In the genomic region with DNA sequence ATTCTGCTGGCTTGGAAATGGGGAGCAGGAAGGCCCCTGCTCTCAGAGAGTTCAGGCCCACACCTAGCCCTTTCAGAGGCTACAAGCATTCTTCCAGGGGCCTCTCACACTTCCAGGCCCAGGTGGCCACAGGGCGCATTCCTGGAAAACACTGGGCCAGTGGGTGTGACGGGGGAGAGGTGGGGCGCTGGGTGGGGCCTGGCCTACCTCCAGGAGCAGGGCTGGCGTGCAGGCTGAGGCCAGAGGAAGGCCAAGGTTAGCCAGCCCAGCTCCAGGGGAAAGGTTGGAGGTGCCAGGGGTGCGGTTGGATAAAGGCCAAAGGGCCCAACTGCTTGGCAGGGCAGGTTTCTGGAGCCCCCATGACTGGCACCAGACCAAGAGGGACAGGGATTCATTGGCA, we compare ENCODE assay signal across 22 cellular contexts.
DNase-seq lines count a peak whose midpoint lies in the region; ATAC-seq and TF ChIP-seq lines count a peak whose summit lies in the region.
"Had no signal": no experiment of that assay in that cellular context is flagged by ENCODE, and none has a peak within 500 bp of the region (broad histone marks: within the 10 kb centered on the region; RNA-seq: fewer than 3 reads in every experiment).

No MANE protein-coding gene starts in this region.

- peaks cover 4% of the 10 kb centered on the region for H3K4me1 ChIP-seq in RWPE2 (ENCODE audit: insufficient read depth, poor library complexity, severe bottlenecking)
- H3K4me1 ChIP-seq: BE2C, heart left ventricle, vagina had no signal

- H3K27ac Mint-ChIP-seq in Calu3 (ENCODE audit: unreplicated experiment) (no peak overlapping the region), immature natural killer cell (peak overlapping the region in 1 of 6 donors; percentile 20)
- H3K27ac Mint-ChIP-seq: activated CD4-positive, alpha-beta T cell treated with anti-CD3 and anti-CD28 coated beads, Interleukin-2, amount 10 ng/mL, durations not matched to agents 7 days and 5 days; brain; T-cell had no signal

- no peak overlapping the region for H3K27ac ChIP-seq in RWPE2 (ENCODE audit: poor library complexity, severe bottlenecking)
- H3K27ac ChIP-seq: heart left ventricle, vagina had no signal

- DNase-seq in Calu3: peak; percentile 51
- DNase-seq in RWPE2 (ENCODE audit: low spot score): peak; percentile 73
- DNase-seq in kidney tubule cell (ENCODE audit: low spot score): peak; percentile 51
- no peak for DNase-seq in omental fat pad (ENCODE audit: low spot score)
- no peak for DNase-seq in immature natural killer cell
- no peak for DNase-seq in activated CD8-positive, alpha-beta memory T cell treated with anti-CD3 and anti-CD28 coated beads, Interleukin-2, amount 50 U/mL, for 4 hours
- no peak for DNase-seq in activated CD4-positive, CD25-positive, alpha-beta regulatory T cell treated with anti-CD3 and anti-CD28 coated beads, Interleukin-2, amount 50 U/mL, for 72 hours
- DNase-seq: activated CD4-positive, alpha-beta T cell treated with anti-CD3 and anti-CD28 coated beads, Interleukin-2, amount 10 ng/mL, durations not matched to agents 7 days and 5 days; activated effector memory CD4-positive, alpha-beta T cell treated with Interleukin-2 at 50 U/mL for 16 hours; BE2C; heart left ventricle; IMR-90; MG63; midbrain; NCI-H146; NCI-H2171; SHP77; T-cell had no signal

- H3K9me3 Mint-ChIP-seq in Calu3 (ENCODE audit: low read depth, unreplicated experiment): peaks cover 7% of the 10 kb centered on the region
- H3K9me3 Mint-ChIP-seq in immature natural killer cell: no peaks in the 10 kb centered on the region
- H3K9me3 Mint-ChIP-seq: T-cell had no signal

- H3K36me3 Mint-ChIP-seq in Calu3 (ENCODE audit: insufficient read depth, unreplicated experiment) (no peaks in the 10 kb centered on the region), immature natural killer cell (peaks cover 0 to 14% (median 0%) of the 10 kb centered on the region in 3 donors)
- H3K36me3 Mint-ChIP-seq: brain, T-cell had no signal

- no peaks in the 10 kb centered on the region for H3K27me3 ChIP-seq in RWPE2 (ENCODE audit: insufficient read depth, poor library complexity, severe bottlenecking)
- H3K27me3 ChIP-seq: BE2C, heart left ventricle, MG63, vagina had no signal

- intact Hi-C loops in Calu3 (cut with micrococcal nuclease; ENCODE audit: unreplicated experiment): no loop called here

- BruUV-seq in Calu3 (replicated peaks; lab: Mats Ljungman, UMichigan): no TSS peak

- no peaks in the 10 kb centered on the region for H3K27me3 Mint-ChIP-seq in Calu3 (ENCODE audit: unreplicated experiment)
- H3K27me3 Mint-ChIP-seq in immature natural killer cell (ENCODE audit: low read depth in 3 of 3): peaks cover 0 to 3% (median 1%) of the 10 kb centered on the region in 3 donors
- H3K27me3 Mint-ChIP-seq: activated CD4-positive, alpha-beta T cell treated with anti-CD3 and anti-CD28 coated beads, Interleukin-2, amount 10 ng/mL, durations not matched to agents 7 days and 5 days had no signal

- CTCF ChIA-PET in Calu3 (lab: Charles Lee): no interaction called here

- H3K4me3 Mint-ChIP-seq in Calu3 (ENCODE audit: low read depth, unreplicated experiment) (no peak overlapping the region), immature natural killer cell (no peak overlapping the region)
- H3K4me3 Mint-ChIP-seq: activated CD4-positive, alpha-beta T cell treated with anti-CD3 and anti-CD28 coated beads, Interleukin-2, amount 10 ng/mL, durations not matched to agents 7 days and 5 days; brain; neural crest cell; T-cell had no signal

- H3K9me3 ChIP-seq in RWPE2 (ENCODE audit: severe bottlenecking): no peaks in the 10 kb centered on the region
- H3K9me3 ChIP-seq: BE2C, MG63, vagina had no signal

- no peaks in the 10 kb centered on the region for H3K4me1 Mint-ChIP-seq in Calu3 (ENCODE audit: low read depth, unreplicated experiment)
- no peaks in the 10 kb centered on the region for H3K4me1 Mint-ChIP-seq in immature natural killer cell
- H3K4me1 Mint-ChIP-seq: activated CD4-positive, alpha-beta T cell treated with anti-CD3 and anti-CD28 coated beads, Interleukin-2, amount 10 ng/mL, durations not matched to agents 7 days and 5 days; neural crest cell; T-cell had no signal

- ATAC-seq in RWPE2 (ENCODE audit: low read depth): peak; percentile 90
- peak; percentile 15 for ATAC-seq in omental fat pad (ENCODE audit: low FRiP score)
- ATAC-seq in SK-N-SH treated with all-trans-retinoic acid at 6 μM for 48 hours: no peak
- ATAC-seq: T-cell had no signal

- TF ChIP-seq CTCF in Calu3 (IDR thresholded peaks at IDR 0.05; ENCODE audit: unreplicated experiment) (no peak), RWPE2 (IDR thresholded peaks at IDR 0.05; ENCODE audit: poor library complexity, severe bottlenecking) (no peak), omental fat pad (IDR thresholded peaks at IDR 0.05) (no peak)

- H3K36me3 ChIP-seq in RWPE2 (ENCODE audit: low read depth): no peaks in the 10 kb centered on the region
- H3K36me3 ChIP-seq: BE2C, heart left ventricle, MG63, vagina had no signal

- H3K4me3 ChIP-seq in RWPE2 (ENCODE audit: severe bottlenecking): no peak overlapping the region
- H3K4me3 ChIP-seq: heart left ventricle, MG63, vagina had no signal

TF ChIP-seq in SK-N-SH treated with all-trans-retinoic acid at 6 μM for 48 hours, 23 proteins besides CTCF, POLR2A, EP300 and RAD21 (continues in another document):
- TF ChIP-seq ISL1 (CRISPR knock-in tag; IDR thresholded peaks at IDR 0.05): no peak
- TF ChIP-seq ARNTL (CRISPR knock-in tag; IDR thresholded peaks at IDR 0.05; ENCODE audit: borderline replicate concordance, low read depth): no peak
- no peak for TF ChIP-seq TOX (CRISPR knock-in tag; IDR thresholded peaks at IDR 0.05; ENCODE audit: borderline replicate concordance)
- TF ChIP-seq ESRRG (CRISPR knock-in tag; IDR thresholded peaks at IDR 0.05): no peak
- no peak for TF ChIP-seq ZNF8 (CRISPR knock-in tag; IDR thresholded peaks at IDR 0.05)
- TF ChIP-seq, protein P1, sequence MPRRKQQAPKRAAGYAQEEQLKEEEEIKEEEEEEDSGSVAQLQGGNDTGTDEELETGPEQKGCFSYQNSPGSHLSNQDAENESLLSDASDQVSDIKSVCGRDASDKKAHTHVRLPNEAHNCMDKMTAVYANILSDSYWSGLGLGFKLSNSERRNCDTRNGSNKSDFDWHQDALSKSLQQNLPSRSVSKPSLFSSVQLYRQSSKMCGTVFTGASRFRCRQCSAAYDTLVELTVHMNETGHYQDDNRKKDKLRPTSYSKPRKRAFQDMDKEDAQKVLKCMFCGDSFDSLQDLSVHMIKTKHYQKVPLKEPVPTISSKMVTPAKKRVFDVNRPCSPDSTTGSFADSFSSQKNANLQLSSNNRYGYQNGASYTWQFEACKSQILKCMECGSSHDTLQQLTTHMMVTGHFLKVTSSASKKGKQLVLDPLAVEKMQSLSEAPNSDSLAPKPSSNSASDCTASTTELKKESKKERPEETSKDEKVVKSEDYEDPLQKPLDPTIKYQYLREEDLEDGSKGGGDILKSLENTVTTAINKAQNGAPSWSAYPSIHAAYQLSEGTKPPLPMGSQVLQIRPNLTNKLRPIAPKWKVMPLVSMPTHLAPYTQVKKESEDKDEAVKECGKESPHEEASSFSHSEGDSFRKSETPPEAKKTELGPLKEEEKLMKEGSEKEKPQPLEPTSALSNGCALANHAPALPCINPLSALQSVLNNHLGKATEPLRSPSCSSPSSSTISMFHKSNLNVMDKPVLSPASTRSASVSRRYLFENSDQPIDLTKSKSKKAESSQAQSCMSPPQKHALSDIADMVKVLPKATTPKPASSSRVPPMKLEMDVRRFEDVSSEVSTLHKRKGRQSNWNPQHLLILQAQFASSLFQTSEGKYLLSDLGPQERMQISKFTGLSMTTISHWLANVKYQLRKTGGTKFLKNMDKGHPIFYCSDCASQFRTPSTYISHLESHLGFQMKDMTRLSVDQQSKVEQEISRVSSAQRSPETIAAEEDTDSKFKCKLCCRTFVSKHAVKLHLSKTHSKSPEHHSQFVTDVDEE (CRISPR knock-in tag; IDR thresholded peaks at IDR 0.05): no peak
- no peak for TF ChIP-seq ZNF565 (CRISPR knock-in tag; conservative IDR thresholded peaks at IDR 0.05; ENCODE audit: low read depth)
- TF ChIP-seq, protein P2, sequence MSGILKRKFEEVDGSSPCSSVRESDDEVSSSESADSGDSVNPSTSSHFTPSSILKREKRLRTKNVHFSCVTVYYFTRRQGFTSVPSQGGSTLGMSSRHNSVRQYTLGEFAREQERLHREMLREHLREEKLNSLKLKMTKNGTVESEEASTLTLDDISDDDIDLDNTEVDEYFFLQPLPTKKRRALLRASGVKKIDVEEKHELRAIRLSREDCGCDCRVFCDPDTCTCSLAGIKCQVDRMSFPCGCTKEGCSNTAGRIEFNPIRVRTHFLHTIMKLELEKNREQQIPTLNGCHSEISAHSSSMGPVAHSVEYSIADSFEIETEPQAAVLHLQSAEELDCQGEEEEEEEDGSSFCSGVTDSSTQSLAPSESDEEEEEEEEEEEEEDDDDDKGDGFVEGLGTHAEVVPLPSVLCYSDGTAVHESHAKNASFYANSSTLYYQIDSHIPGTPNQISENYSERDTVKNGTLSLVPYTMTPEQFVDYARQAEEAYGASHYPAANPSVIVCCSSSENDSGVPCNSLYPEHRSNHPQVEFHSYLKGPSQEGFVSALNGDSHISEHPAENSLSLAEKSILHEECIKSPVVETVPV (CRISPR knock-in tag; IDR thresholded peaks at IDR 0.05): no peak
- TF ChIP-seq RARB (CRISPR knock-in tag; IDR thresholded peaks at IDR 0.05): no peak
- TF ChIP-seq OSR1 (CRISPR knock-in tag; IDR thresholded peaks at IDR 0.05): no peak
- TF ChIP-seq, protein P3, sequence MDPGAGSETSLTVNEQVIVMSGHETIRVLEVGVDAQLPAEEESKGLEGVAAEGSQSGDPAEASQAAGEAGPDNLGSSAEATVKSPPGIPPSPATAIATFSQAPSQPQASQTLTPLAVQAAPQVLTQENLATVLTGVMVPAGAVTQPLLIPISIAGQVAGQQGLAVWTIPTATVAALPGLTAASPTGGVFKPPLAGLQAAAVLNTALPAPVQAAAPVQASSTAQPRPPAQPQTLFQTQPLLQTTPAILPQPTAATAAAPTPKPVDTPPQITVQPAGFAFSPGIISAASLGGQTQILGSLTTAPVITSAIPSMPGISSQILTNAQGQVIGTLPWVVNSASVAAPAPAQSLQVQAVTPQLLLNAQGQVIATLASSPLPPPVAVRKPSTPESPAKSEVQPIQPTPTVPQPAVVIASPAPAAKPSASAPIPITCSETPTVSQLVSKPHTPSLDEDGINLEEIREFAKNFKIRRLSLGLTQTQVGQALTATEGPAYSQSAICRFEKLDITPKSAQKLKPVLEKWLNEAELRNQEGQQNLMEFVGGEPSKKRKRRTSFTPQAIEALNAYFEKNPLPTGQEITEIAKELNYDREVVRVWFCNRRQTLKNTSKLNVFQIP (CRISPR knock-in tag; IDR thresholded peaks at IDR 0.05; ENCODE audit: borderline replicate concordance, low read depth): no peak

Comparison
In these comparisons a context has a peak if more than half of its experiments do, and no peak if none do; other contexts are left out.
1. DNase-seq: peak in Calu3 (single experiment), RWPE2 (single experiment) and kidney tubule cell (single experiment); none in omental fat pad (single experiment), immature natural killer cell (0 of 3), activated CD8-positive, alpha-beta memory T cell treated with anti-CD3 and anti-CD28 coated beads, Interleukin-2, amount 50 U/mL, for 4 hours (single experiment) and activated CD4-positive, CD25-positive, alpha-beta regulatory T cell treated with anti-CD3 and anti-CD28 coated beads, Interleukin-2, amount 50 U/mL, for 72 hours (single experiment).